ENCODE assay signal across 1 cellular context in the genomic region with DNA sequence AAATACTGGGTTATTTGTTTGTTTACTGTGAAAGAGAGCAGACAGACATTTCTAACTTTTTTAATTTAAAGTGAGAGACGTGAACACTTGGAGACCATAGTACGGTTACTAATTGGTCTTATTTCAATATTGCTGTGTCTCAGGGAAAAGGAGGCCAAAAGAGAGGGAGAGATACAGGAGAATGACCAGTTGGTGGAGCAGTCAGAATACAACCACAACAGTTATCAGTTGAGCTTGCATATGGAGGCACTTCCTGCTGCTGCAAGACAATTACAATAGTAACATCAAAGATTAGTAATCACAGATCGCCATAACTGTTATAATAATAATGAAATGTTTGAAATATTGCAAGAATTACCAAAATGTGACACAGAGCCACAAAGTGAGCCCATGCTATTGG.
TF ChIP-seq lines count a peak whose summit lies in the region.

No MANE protein-coding gene starts in this region.

TF ChIP-seq in H1, 55 proteins besides CTCF, POLR2A, EP300 and RAD21:
- TF ChIP-seq SIRT6 (IDR thresholded peaks at IDR 0.05; ENCODE audit: low read length) (no peak), TEAD4 (IDR thresholded peaks at IDR 0.05; ENCODE audit: low read depth, low read length) (no peak), EZH2 (IDR thresholded peaks at IDR 0.05; ENCODE audit: low read depth, low read length, severe bottlenecking) (no peak), SIN3A (conservative IDR thresholded peaks at IDR 0.05 in 1 of 2, IDR thresholded peaks at IDR 0.05 in 1 of 2; ENCODE audit: low read depth in 1 of 2, low read length in 2 of 2) (no peak), HDAC6 (IDR thresholded peaks at IDR 0.05; ENCODE audit: low read depth, low read length) (no peak), CEBPB (IDR thresholded peaks at IDR 0.05; ENCODE audit: low read depth, low read length) (no peak)
- TF ChIP-seq, protein P1, sequence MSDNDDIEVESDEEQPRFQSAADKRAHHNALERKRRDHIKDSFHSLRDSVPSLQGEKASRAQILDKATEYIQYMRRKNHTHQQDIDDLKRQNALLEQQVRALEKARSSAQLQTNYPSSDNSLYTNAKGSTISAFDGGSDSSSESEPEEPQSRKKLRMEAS (IDR thresholded peaks at IDR 0.05), result no peak
